ENCODE assay signal across 23 cellular contexts in the genomic region with DNA sequence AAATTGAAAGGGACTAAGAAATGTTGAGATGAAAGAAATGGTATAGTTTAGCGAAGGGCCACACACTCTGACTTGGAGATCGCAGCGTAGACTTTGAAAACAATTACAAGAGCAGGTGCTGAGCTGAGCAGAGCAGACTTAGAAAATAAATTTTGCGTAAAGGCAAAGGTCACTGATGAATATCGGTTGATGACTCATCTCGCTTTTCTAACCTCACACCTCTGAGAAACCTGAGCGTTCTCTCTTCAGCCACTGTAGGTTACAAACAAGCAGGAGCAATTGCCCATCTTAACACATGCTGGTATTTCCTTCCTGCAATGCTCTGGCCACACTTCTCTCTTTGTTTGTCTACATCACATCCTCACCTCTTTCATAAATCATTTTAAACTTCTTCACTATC.
"Had no signal": no experiment of that assay in that cellular context is flagged by ENCODE, and none has a peak within 500 bp of the region (broad histone marks: within the 10 kb centered on the region; RNA-seq: fewer than 3 reads in every experiment).

No MANE protein-coding gene starts in this region.

- H3K27ac ChIP-seq: coronary artery, dorsolateral prefrontal cortex, gastroesophageal sphincter, hepatocyte, testis, vagina, VCaP had no signal

- DNase-seq: activated CD4-positive, alpha-beta T cell treated with anti-CD3 and anti-CD28 coated beads for 4 hours; activated CD4-positive, alpha-beta T cell treated with anti-CD3 and anti-CD28 coated beads, Interleukin-2, amount 50 U/mL, for 4 hours; activated effector memory CD4-positive, alpha-beta T cell treated with Interleukin-2 at 50 U/mL for 16 hours; activated naive CD4-positive, alpha-beta T cell treated with Interleukin-2 at 50 U/mL for 16 hours; anterior cingulate cortex; cerebellar nuclear complex; dorsolateral prefrontal cortex; effector memory CD4-positive, alpha-beta T cell; left cardiac atrium; left ventricle myocardium superior; mucosa of descending colon; posterior cingulate gyrus; right cardiac atrium; stimulated activated CD4-positive, alpha-beta T cell treated with anti-CD3 and anti-CD28 coated beads, Interleukin-2, amount 100 ng/mL, for 48 hours; stimulated activated naive CD8-positive, alpha-beta T cell treated with anti-CD3 and anti-CD28 coated beads, Interleukin-15, Interleukin-2, amounts not matched to agents 100 U/mL and 50 U/mL, for 24 hours; T-helper 9 cell; testis had no signal

- H3K4me1 ChIP-seq: gastroesophageal sphincter, testis, vagina had no signal

- H3K27me3 ChIP-seq: dorsolateral prefrontal cortex, gastroesophageal sphincter, hepatocyte, testis, vagina had no signal

- H3K4me2 ChIP-seq: hepatocyte had no signal

- H3K36me3 ChIP-seq: gastroesophageal sphincter, vagina had no signal

- H3K79me2 ChIP-seq: hepatocyte had no signal

- H3K9me3 ChIP-seq: gastroesophageal sphincter, mucosa of descending colon, testis, vagina had no signal

- H3K4me3 ChIP-seq: coronary artery, dorsolateral prefrontal cortex, gastroesophageal sphincter, hepatocyte, mucosa of descending colon, testis, vagina had no signal

- ATAC-seq: gastroesophageal sphincter; left cardiac atrium; left ventricle myocardium superior; mucosa of descending colon; natural killer cell treated with Interleukin-12 subunit alpha and Interleukin-12 subunit beta and Interleukin-15 and Interleukin-18, amount 100 ng/mL, for 72 hours; right cardiac atrium; stimulated activated naive CD8-positive, alpha-beta T cell treated with anti-CD3 and anti-CD28 coated beads, Interleukin-15, Interleukin-2, amounts not matched to agents 100 U/mL and 50 U/mL, for 24 hours had no signal

- H2AFZ ChIP-seq: hepatocyte had no signal
